In genomic region chr4:177116161-177116560, GRCh38 we compare ENCODE assay signal across 24 cellular contexts.
DNase-seq lines count a peak whose midpoint lies in the region; ATAC-seq, FAIRE-seq and TF ChIP-seq lines count a peak whose summit lies in the region.
"Had no signal": no experiment of that assay in that cellular context is flagged by ENCODE, and none has a peak within 500 bp of the region (broad histone marks: within the 10 kb centered on the region; RNA-seq: fewer than 3 reads in every experiment).

No MANE protein-coding gene starts in this region.

- no peaks in the 10 kb centered on the region for H3K27me3 Mint-ChIP-seq in activated CD4-positive, alpha-beta T cell treated with anti-CD3 and anti-CD28 coated beads for 36 hours
- H3K27me3 Mint-ChIP-seq: B cell had no signal

- H3K4me1 Mint-ChIP-seq in activated CD4-positive, alpha-beta T cell treated with anti-CD3 and anti-CD28 coated beads for 36 hours = no peaks in the 10 kb centered on the region
- H3K4me1 Mint-ChIP-seq: B cell; CD4-positive, CD25-positive, alpha-beta regulatory T cell had no signal

- H2AFZ ChIP-seq in IMR-90 (replicated peaks; ENCODE audit: low read length, poor library complexity) = no peak overlapping the region
- H2AFZ ChIP-seq: GM23338 had no signal

- no peak overlapping the region for H4K8ac ChIP-seq in IMR-90 (ENCODE audit: low read depth in 2 of 2, low read length in 2 of 2)

- no peak overlapping the region for H4K91ac ChIP-seq in IMR-90 (ENCODE audit: insufficient read depth, low read depth, low read length)

- no peaks in the 10 kb centered on the region for H3K79me1 ChIP-seq in IMR-90 (ENCODE audit: low read depth in 1 of 2, low read length in 2 of 2)

- no peak overlapping the region for H2BK15ac ChIP-seq in IMR-90 (ENCODE audit: low read depth, low read length)

- no peak overlapping the region for H2AK5ac ChIP-seq in IMR-90 (ENCODE audit: low read depth, low read length)

- H3K9me3 ChIP-seq in IMR-90 (ENCODE audit: control insufficient read depth, insufficient read depth, low read length) = peaks cover 9% of the 10 kb centered on the region
- no peaks in the 10 kb centered on the region for H3K9me3 ChIP-seq in testis
- H3K9me3 ChIP-seq: BLaER1, Caco-2, HAP-1 had no signal

- TF ChIP-seq CTCF in IMR-90 (conservative IDR thresholded peaks at IDR 0.05; ENCODE audit: low read depth, low read length) (no peak), testis (IDR thresholded peaks at IDR 0.05) (no peak)

- H3K4me3 ChIP-seq in IMR-90 (ENCODE audit: insufficient read depth, low read depth, low read length) (no peak overlapping the region), testis (no peak overlapping the region)
- H3K4me3 ChIP-seq: BLaER1, GM23338, HAP-1 had no signal

- H2AK9ac ChIP-seq in IMR-90 (replicated peaks; ENCODE audit: low read depth, low read length, poor library complexity) = no peak overlapping the region

- in situ Hi-C loops in IMR-90 (cut with MboI; ENCODE audit: low sequenced_read_pairs) = loop anchor here (10.0 to 25.0 kb wide), 2 partner anchors 219 to 446 kb away; no protein-coding TSS in a partner anchor

- peak; percentile 21 for DNase-seq in EH (ENCODE audit: low read depth)
- no peak for DNase-seq in IMR-90
- peak; percentile 48 for DNase-seq in kidney glomerular epithelial cell (lab: John Stamatoyannopoulos, UW)
- DNase-seq in testis = no peak
- DNase-seq in iPS-NIHi11 (ENCODE audit: low spot score) = no peak
- no peak for DNase-seq in activated CD4-positive, alpha-beta T cell treated with anti-CD3 and anti-CD28 coated beads for 36 hours
- DNase-seq: Caco-2; CD4-positive, CD25-positive, alpha-beta regulatory T cell; CD8-positive, alpha-beta T cell; DMS153; DND-41; GF-D8; HFFc6 had no signal

- H3K27me3 ChIP-seq in IMR-90 (ENCODE audit: control insufficient read depth, insufficient read depth, low read length) (no peaks in the 10 kb centered on the region), testis (no peaks in the 10 kb centered on the region)
- H3K27me3 ChIP-seq: BLaER1 had no signal

- no peak overlapping the region for H3K56ac ChIP-seq in IMR-90 (ENCODE audit: extremely low read depth, insufficient read depth, low read length)

- no peak overlapping the region for H3K4me3 Mint-ChIP-seq in activated CD4-positive, alpha-beta T cell treated with anti-CD3 and anti-CD28 coated beads for 36 hours
- H3K4me3 Mint-ChIP-seq: B cell; CD4-positive, CD25-positive, alpha-beta regulatory T cell; CD8-positive, alpha-beta T cell; GM23338; HFFc6 had no signal

- H3K4ac ChIP-seq in IMR-90 (ENCODE audit: low read depth, low read length) = no peak overlapping the region

- H3K27ac ChIP-seq in IMR-90 (ENCODE audit: insufficient read depth, low read length) = no peak overlapping the region
- H3K27ac ChIP-seq in testis = no peak overlapping the region
- H3K27ac ChIP-seq: 22Rv1, BLaER1, C4-2B had no signal

- H3K9me1 ChIP-seq in IMR-90 (ENCODE audit: insufficient read depth, low read length) = no peaks in the 10 kb centered on the region

- POLR2A ChIA-PET in IMR-90 (lab: Charles Lee; ENCODE audit: unreplicated experiment) = no interaction called here
- POLR2A ChIA-PET in activated CD4-positive, alpha-beta T cell treated with anti-CD3 and anti-CD28 coated beads for 36 hours (lab: Charles Lee) = no interaction called here

- no peak overlapping the region for H3K23ac ChIP-seq in IMR-90 (ENCODE audit: low read depth, low read length)

- no peaks in the 10 kb centered on the region for H4K20me1 ChIP-seq in IMR-90 (ENCODE audit: insufficient read depth, low read length)
- H4K20me1 ChIP-seq: BLaER1 had no signal

- no peaks in the 10 kb centered on the region for H3K36me3 Mint-ChIP-seq in activated CD4-positive, alpha-beta T cell treated with anti-CD3 and anti-CD28 coated beads for 36 hours (ENCODE audit: low read depth)
- H3K36me3 Mint-ChIP-seq: CD4-positive, CD25-positive, alpha-beta regulatory T cell; CD8-positive, alpha-beta T cell had no signal

- CTCF ChIA-PET in IMR-90 (lab: Yijun Ruan, JAX) = no interaction called here
- CTCF ChIA-PET in activated CD4-positive, alpha-beta T cell treated with anti-CD3 and anti-CD28 coated beads for 36 hours (lab: Charles Lee) = no interaction called here

- H2BK5ac ChIP-seq in IMR-90 (ENCODE audit: low read depth, low read length, poor library complexity, severe bottlenecking) = peak overlapping the region; percentile 67

- H3K18ac ChIP-seq in IMR-90 (ENCODE audit: low read depth, low read length) = no peak overlapping the region

- intact Hi-C loops in IMR-90 (cut with micrococcal nuclease) (loop anchor here (5.0 kb wide), 2 partner anchors 324 to 366 kb away; partner anchors contain the start of gene VEGFC), testis (cut with DNase I; ENCODE audit: low total_unique reads) (no loop called here)
- intact Hi-C loops in activated CD4-positive, alpha-beta T cell treated with anti-CD3 and anti-CD28 coated beads for 36 hours (cut with DNase I, micrococcal nuclease) = no loop called here

- no peak overlapping the region for H3K14ac ChIP-seq in IMR-90 (replicated peaks; ENCODE audit: low read depth, low read length)

- H3K36me3 ChIP-seq in IMR-90 (ENCODE audit: control insufficient read depth, insufficient read depth, low read length) = no peaks in the 10 kb centered on the region
- H3K36me3 ChIP-seq in testis (ENCODE audit: low read depth, missing control alignments) = no peaks in the 10 kb centered on the region
- H3K36me3 ChIP-seq: BLaER1, HAP-1 had no signal

- no peak overlapping the region for H3K9ac ChIP-seq in IMR-90 (ENCODE audit: low read depth, low read length)
- H3K9ac ChIP-seq: BLaER1 had no signal

- H3K27ac Mint-ChIP-seq in activated CD4-positive, alpha-beta T cell treated with anti-CD3 and anti-CD28 coated beads for 36 hours = no peak overlapping the region
- H3K27ac Mint-ChIP-seq: B cell; CD4-positive, CD25-positive, alpha-beta regulatory T cell; CD8-positive, alpha-beta T cell; GM23338; HFFc6 had no signal

- H4K5ac ChIP-seq in IMR-90 (ENCODE audit: low read depth, low read length) = no peak overlapping the region

- BruUV-seq in IMR-90 (replicated peaks; lab: Mats Ljungman, UMichigan) = no TSS peak

- no peak overlapping the region for H2BK20ac ChIP-seq in IMR-90 (ENCODE audit: low read depth, low read length)

- no peak overlapping the region for H3K4me2 ChIP-seq in IMR-90 (ENCODE audit: low read depth, low read length)
- H3K4me2 ChIP-seq: BLaER1, GM23338 had no signal

- no CpG with 5 or more reads among the region's 3 CpGs for WGBS in IMR-90 (ENCODE audit: extremely low coverage in 2 of 2, insufficient read length in 1 of 2), 2 experiments
- WGBS in testis, 2 donors = 86 to 89% methylated on average over 3 of the region's 3 CpGs

- dilution Hi-C loops in IMR-90 (cut with HindIII; ENCODE audit: low sequenced_read_pairs, unreplicated experiment) = no loop called here

- no peak for TF ChIP-seq RAD21 in IMR-90 (IDR thresholded peaks at IDR 0.05; ENCODE audit: low read length)

- H2BK120ac ChIP-seq in IMR-90 (ENCODE audit: low read depth, low read length) = no peak overlapping the region

- TF ChIP-seq POLR2A in IMR-90 (IDR thresholded peaks at IDR 0.05; ENCODE audit: low read depth, low read length) (no peak), testis (IDR thresholded peaks at IDR 0.05) (no peak)

- peak; percentile 84 for FAIRE-seq in endometrium (lab: Jason Lieb, UNC)
- FAIRE-seq: A204.1, GM12891, GM18507 had no signal

- peaks cover 7% of the 10 kb centered on the region for H3K9me3 Mint-ChIP-seq in activated CD4-positive, alpha-beta T cell treated with anti-CD3 and anti-CD28 coated beads for 36 hours (ENCODE audit: low read depth)

- ATAC-seq in IMR-90 (ENCODE audit: low read depth) (no peak; the same call in 1 of the 2 replicates), GM21447 (IDR thresholded peaks at IDR 0.05; ENCODE audit: unreplicated experiment) (no peak)
- ATAC-seq in activated CD4-positive, alpha-beta T cell treated with anti-CD3 and anti-CD28 coated beads for 36 hours = no peak
- ATAC-seq: CD8-positive, alpha-beta T cell had no signal

- H3K4me1 ChIP-seq in IMR-90 (ENCODE audit: control insufficient read depth, insufficient read depth, low read length) (peaks cover 2% of the 10 kb centered on the region), testis (no peaks in the 10 kb centered on the region)
- H3K4me1 ChIP-seq: BLaER1, Caco-2, HAP-1 had no signal

TF ChIP-seq in IMR-90, 13 proteins besides CTCF, POLR2A, EP300 and RAD21:
- TF ChIP-seq USF2 (IDR thresholded peaks at IDR 0.05; ENCODE audit: low read depth, low read length) = no peak
- TF ChIP-seq SMC3 (IDR thresholded peaks at IDR 0.05; ENCODE audit: low read depth, low read length) = no peak

Comparison
In these comparisons a context has a peak if more than half of its experiments do, and no peak if none do; other contexts are left out.
1. DNase-seq: peak in EH (single experiment) and kidney glomerular epithelial cell (single experiment); none in IMR-90 (single experiment), testis (single experiment), iPS-NIHi11 (single experiment) and activated CD4-positive, alpha-beta T cell treated with anti-CD3 and anti-CD28 coated beads for 36 hours (single experiment).